Comparison of ENCODE assay signal across 20 cellular contexts in genomic region chr4:152138451-152138850, GRCh38.
DNase-seq lines count a peak whose midpoint lies in the region; ATAC-seq and TF ChIP-seq lines count a peak whose summit lies in the region.
"Had no signal": no experiment of that assay in that cellular context is flagged by ENCODE, and none has a peak within 500 bp of the region (broad histone marks: within the 10 kb centered on the region; RNA-seq: fewer than 3 reads in every experiment).

No MANE protein-coding gene starts in this region.

- DNase-seq in activated CD4-positive, alpha-beta T cell treated with anti-CD3 and anti-CD28 coated beads, Interleukin-2, amount 10 ng/mL, durations not matched to agents 24 days and 14 days: peak; percentile 80
- DNase-seq in activated CD4-positive, alpha-beta T cell treated with anti-CD3 and anti-CD28 coated beads, Interleukin-2, amount 50 U/mL, for 48 hours: no peak
- DNase-seq in T-helper 17 cell (no peak), esophagus muscularis mucosa (ENCODE audit: extremely low spot score) (peak; percentile 42), stomach (no peak), GM23248 (no peak), OCI-M2 (lab: John Stamatoyannopoulos, UW; ENCODE audit: unreplicated experiment) (no peak)
- DNase-seq: brain microvascular endothelial cell; erythroblast; NCI-H1930; NCI-H510A; pancreas; PC-3; sigmoid colon; stimulated activated CD4-positive, alpha-beta T cell treated with anti-CD3 and anti-CD28 coated beads, Interleukin-1b, Interleukin-23, amount 100 ng/mL, for 48 hours; T1000 had no signal

- H3K9me3 ChIP-seq in T-helper 17 cell (ENCODE audit: control insufficient read depth, low read length, poor library complexity, severe bottlenecking): no peaks in the 10 kb centered on the region
- no peaks in the 10 kb centered on the region for H3K9me3 ChIP-seq in esophagus muscularis mucosa
- H3K9me3 ChIP-seq in stomach: no peaks in the 10 kb centered on the region
- H3K9me3 ChIP-seq in GM23248 (ENCODE audit: low read depth): no peaks in the 10 kb centered on the region
- H3K9me3 ChIP-seq: A549, pancreas, sigmoid colon had no signal

- H4K20me1 ChIP-seq in GM23248 (ENCODE audit: insufficient read depth): no peaks in the 10 kb centered on the region

- WGBS in esophagus muscularis mucosa: 86% methylated on average over 3 of the region's 3 CpGs
- WGBS in stomach, 5 donors: 82 to 92% (median 85%) methylated on average over 3 of the region's 3 CpGs
- 52 to 56% methylated on average over 3 of the region's 3 CpGs for WGBS in GM23248 (ENCODE audit: low coverage in 1 of 2, low lambda C conversion rate in 2 of 2, missing lambda C conversion rate in 2 of 2), 2 experiments

- no peaks in the 10 kb centered on the region for H3K79me2 ChIP-seq in GM23248 (ENCODE audit: insufficient read depth)

- no peaks in the 10 kb centered on the region for H3F3A ChIP-seq in GM23248 (ENCODE audit: insufficient read depth)

- no peak overlapping the region for H3K4me3 ChIP-seq in esophagus muscularis mucosa
- H3K4me3 ChIP-seq in stomach: no peak overlapping the region
- no peak overlapping the region for H3K4me3 ChIP-seq in GM23248
- H3K4me3 ChIP-seq: A549, pancreas, sigmoid colon had no signal

- H3K9me3 Mint-ChIP-seq in activated CD4-positive, alpha-beta T cell treated with anti-CD3 and anti-CD28 coated beads, Interleukin-2, amount 10 ng/mL, durations not matched to agents 24 days and 14 days: peaks cover 17% of the 10 kb centered on the region
- H3K9me3 Mint-ChIP-seq: activated naive CD4-positive, alpha-beta T cell treated with anti-CD3 and anti-CD28 coated beads, Interleukin-2, amount 50 U/mL, for 72 hours had no signal

- intact Hi-C loops in activated CD4-positive, alpha-beta T cell treated with anti-CD3 and anti-CD28 coated beads, Interleukin-2, amount 10 ng/mL, durations not matched to agents 24 days and 14 days (cut with micrococcal nuclease): no loop called here
- intact Hi-C loops in esophagus muscularis mucosa (cut with DNase I): no loop called here
- intact Hi-C loops in stomach (cut with DNase I; ENCODE audit: low total_unique reads): no loop called here

- TF ChIP-seq POLR2A in esophagus muscularis mucosa (IDR thresholded peaks at IDR 0.05; ENCODE audit: low read depth): no peak
- TF ChIP-seq POLR2A in stomach (IDR thresholded peaks at IDR 0.05): no peak

- no peaks in the 10 kb centered on the region for H3K36me3 ChIP-seq in esophagus muscularis mucosa
- H3K36me3 ChIP-seq in stomach: no peaks in the 10 kb centered on the region
- H3K36me3 ChIP-seq in GM23248 (ENCODE audit: low read depth): no peaks in the 10 kb centered on the region
- H3K36me3 ChIP-seq: brain microvascular endothelial cell, pancreas, sigmoid colon had no signal

- H3K27ac ChIP-seq in esophagus muscularis mucosa (replicated peaks in 1 of 4) (no peak overlapping the region), stomach (no peak overlapping the region), GM23248 (no peak overlapping the region)
- H3K27ac ChIP-seq: A549, brain microvascular endothelial cell, pancreas, sigmoid colon had no signal

- H3K27me3 ChIP-seq in esophagus muscularis mucosa: no peaks in the 10 kb centered on the region
- H3K27me3 ChIP-seq in stomach: no peaks in the 10 kb centered on the region
- H3K27me3 ChIP-seq in GM23248 (replicated peaks; ENCODE audit: insufficient read depth): peaks cover 9% of the 10 kb centered on the region; the same call in 1 of the 2 replicates
- H3K27me3 ChIP-seq: brain microvascular endothelial cell, sigmoid colon had no signal

- no peaks in the 10 kb centered on the region for H3K4me1 ChIP-seq in esophagus muscularis mucosa
- no peaks in the 10 kb centered on the region for H3K4me1 ChIP-seq in stomach
- H3K4me1 ChIP-seq in GM23248 (ENCODE audit: insufficient read depth): no peaks in the 10 kb centered on the region
- H3K4me1 ChIP-seq: A549, pancreas, sigmoid colon had no signal

- ATAC-seq in GM19025 (IDR thresholded peaks at IDR 0.05; ENCODE audit: low read depth, unreplicated experiment) (peak; percentile 61), T-helper 17 cell (peak; percentile 80)
- ATAC-seq: A549, left lobe of liver, pancreas, PC-3 had no signal

- H3K4me1 Mint-ChIP-seq in activated CD4-positive, alpha-beta T cell treated with anti-CD3 and anti-CD28 coated beads, Interleukin-2, amount 10 ng/mL, durations not matched to agents 24 days and 14 days: peaks cover 27% of the 10 kb centered on the region
- H3K4me1 Mint-ChIP-seq in T-helper 17 cell: peaks cover 25% of the 10 kb centered on the region

- H3K9me2 ChIP-seq in GM23248 (ENCODE audit: insufficient read depth): no peaks in the 10 kb centered on the region

- no peak overlapping the region for H2AFZ ChIP-seq in GM23248

- TF ChIP-seq CTCF in esophagus muscularis mucosa (IDR thresholded peaks at IDR 0.05): no peak
- no peak for TF ChIP-seq CTCF in stomach (IDR thresholded peaks at IDR 0.05)

- in situ Hi-C loops in GM23248 (cut with MboI): no loop called here

- peaks cover 4% of the 10 kb centered on the region for H3K27me3 Mint-ChIP-seq in activated CD4-positive, alpha-beta T cell treated with anti-CD3 and anti-CD28 coated beads, Interleukin-2, amount 10 ng/mL, durations not matched to agents 24 days and 14 days
- peaks cover 7% of the 10 kb centered on the region for H3K27me3 Mint-ChIP-seq in T-helper 17 cell

- no peak overlapping the region for H3K27ac Mint-ChIP-seq in activated CD4-positive, alpha-beta T cell treated with anti-CD3 and anti-CD28 coated beads, Interleukin-2, amount 10 ng/mL, durations not matched to agents 24 days and 14 days
- peak overlapping the region; percentile 65 for H3K27ac Mint-ChIP-seq in T-helper 17 cell
- H3K27ac Mint-ChIP-seq: activated naive CD4-positive, alpha-beta T cell treated with anti-CD3 and anti-CD28 coated beads, Interleukin-2, amount 50 U/mL, for 72 hours had no signal

- TF ChIP-seq EP300 in esophagus muscularis mucosa (IDR thresholded peaks at IDR 0.05) (no peak), stomach (IDR thresholded peaks at IDR 0.05) (no peak)

- peak overlapping the region; percentile 46 for H3K4me3 Mint-ChIP-seq in activated CD4-positive, alpha-beta T cell treated with anti-CD3 and anti-CD28 coated beads, Interleukin-2, amount 10 ng/mL, durations not matched to agents 24 days and 14 days
- no peak overlapping the region for H3K4me3 Mint-ChIP-seq in T-helper 17 cell

- peaks cover 4% of the 10 kb centered on the region for H3K36me3 Mint-ChIP-seq in activated CD4-positive, alpha-beta T cell treated with anti-CD3 and anti-CD28 coated beads, Interleukin-2, amount 10 ng/mL, durations not matched to agents 24 days and 14 days (ENCODE audit: low read depth)
- H3K36me3 Mint-ChIP-seq in T-helper 17 cell (ENCODE audit: low read depth): no peaks in the 10 kb centered on the region

- H3K9ac ChIP-seq in GM23248: no peak overlapping the region

- no peak overlapping the region for H3K4me2 ChIP-seq in GM23248 (ENCODE audit: unreplicated experiment)
- H3K4me2 ChIP-seq: A549 had no signal

Comparison
In these comparisons a context has a peak if more than half of its experiments do, and no peak if none do; other contexts are left out.
1. DNase-seq: peak in activated CD4-positive, alpha-beta T cell treated with anti-CD3 and anti-CD28 coated beads, Interleukin-2, amount 10 ng/mL, durations not matched to agents 24 days and 14 days (single experiment) and esophagus muscularis mucosa (single experiment); none in activated CD4-positive, alpha-beta T cell treated with anti-CD3 and anti-CD28 coated beads, Interleukin-2, amount 50 U/mL, for 48 hours (0 of 2), T-helper 17 cell (0 of 3), stomach (single experiment), GM23248 (single experiment) and OCI-M2 (single experiment).